22 cellular contexts compared by ENCODE assay signal in genomic region chr6:93105017-93105416, GRCh38.
DNase-seq lines count a peak whose midpoint lies in the region; ATAC-seq, FAIRE-seq and TF ChIP-seq lines count a peak whose summit lies in the region.
"Had no signal": no experiment of that assay in that cellular context is flagged by ENCODE, and none has a peak within 500 bp of the region (broad histone marks: within the 10 kb centered on the region; RNA-seq: fewer than 3 reads in every experiment).

No MANE protein-coding gene starts in this region.

- 0 out of 3 replicates have a peak, but pooled peaks cover 3% of the 10 kb centered on the region for H3K9me3 Mint-ChIP-seq in GM23338
- H3K9me3 Mint-ChIP-seq in activated T-helper 17 cell treated with anti-CD3 and anti-CD28 coated beads, Interleukin-2, amount 50 U/mL, for 72 hours, result peaks cover 17% of the 10 kb centered on the region

- ATAC-seq in GM23338 (no peak), RWPE2 (ENCODE audit: low read depth) (peak; percentile 54; the same call in 2 of the 3 replicates)
- no peak for ATAC-seq in activated T-helper 17 cell treated with anti-CD3 and anti-CD28 coated beads, Interleukin-2, amount 50 U/mL, for 72 hours (replicated peaks)
- ATAC-seq: activated naive CD8-positive, alpha-beta T cell treated with anti-CD3 and anti-CD28 coated beads, Interleukin-2, amount 50 U/mL, for 24 hours; foreskin keratinocyte; naive thymus-derived CD4-positive, alpha-beta T cell; psoas muscle; stimulated activated effector memory CD8-positive, alpha-beta T cell treated with anti-CD3 and anti-CD28 coated beads, Interleukin-12 subunit alpha, Interleukin-12 subunit beta, amount 100 ng/mL, for 72 hours had no signal

- no peak overlapping the region for H3K4me3 Mint-ChIP-seq in GM23338
- H3K4me3 Mint-ChIP-seq in activated T-helper 17 cell treated with anti-CD3 and anti-CD28 coated beads, Interleukin-2, amount 50 U/mL, for 72 hours, result no peak overlapping the region
- H3K4me3 Mint-ChIP-seq: activated naive CD8-positive, alpha-beta T cell treated with anti-CD3 and anti-CD28 coated beads, Interleukin-2, amount 50 U/mL, for 24 hours; CD4-positive, alpha-beta T cell; central memory CD8-positive, alpha-beta T cell; naive thymus-derived CD4-positive, alpha-beta T cell; stimulated activated effector memory CD8-positive, alpha-beta T cell treated with anti-CD3 and anti-CD28 coated beads, Interleukin-12 subunit alpha, Interleukin-12 subunit beta, amount 100 ng/mL, for 72 hours had no signal

- no peaks in the 10 kb centered on the region for H3K4me1 ChIP-seq in GM23338 (ENCODE audit: insufficient read depth)
- no peaks in the 10 kb centered on the region for H3K4me1 ChIP-seq in RWPE2 (ENCODE audit: insufficient read depth, poor library complexity, severe bottlenecking)
- H3K4me1 ChIP-seq in mesodermal cell (ENCODE audit: control insufficient read depth, insufficient read depth, low read length, poor library complexity, severe bottlenecking), result peaks cover 14% of the 10 kb centered on the region
- H3K4me1 ChIP-seq: foreskin keratinocyte, psoas muscle had no signal

- no peak overlapping the region for H3K4me2 ChIP-seq in GM23338

- H3F3A ChIP-seq in GM23338 (replicated peaks; ENCODE audit: low read depth), result no peaks in the 10 kb centered on the region

- H3K36me3 ChIP-seq in GM23338 (ENCODE audit: insufficient read depth) (no peaks in the 10 kb centered on the region), RWPE2 (ENCODE audit: low read depth) (no peaks in the 10 kb centered on the region), mesodermal cell (ENCODE audit: control insufficient read depth, insufficient read depth, low read length) (no peaks in the 10 kb centered on the region)

- peaks cover 1% of the 10 kb centered on the region for H3K27me3 Mint-ChIP-seq in GM23338 (ENCODE audit: insufficient read depth, low read depth, poor library complexity)
- H3K27me3 Mint-ChIP-seq in activated T-helper 17 cell treated with anti-CD3 and anti-CD28 coated beads, Interleukin-2, amount 50 U/mL, for 72 hours, result no peaks in the 10 kb centered on the region
- H3K27me3 Mint-ChIP-seq: activated naive CD8-positive, alpha-beta T cell treated with anti-CD3 and anti-CD28 coated beads, Interleukin-2, amount 50 U/mL, for 24 hours; CD4-positive, alpha-beta T cell; central memory CD8-positive, alpha-beta T cell; naive thymus-derived CD4-positive, alpha-beta T cell had no signal

- H3K9me3 ChIP-seq in RWPE2 (ENCODE audit: severe bottlenecking) (no peaks in the 10 kb centered on the region), mesodermal cell (ENCODE audit: control insufficient read depth, low read length) (no peaks in the 10 kb centered on the region)
- H3K9me3 ChIP-seq: psoas muscle had no signal

- H3K27ac Mint-ChIP-seq in GM23338, result peak overlapping the region; percentile 7; the same call in 1 of the 2 replicates
- H3K27ac Mint-ChIP-seq in activated T-helper 17 cell treated with anti-CD3 and anti-CD28 coated beads, Interleukin-2, amount 50 U/mL, for 72 hours, result no peak overlapping the region
- H3K27ac Mint-ChIP-seq: activated naive CD8-positive, alpha-beta T cell treated with anti-CD3 and anti-CD28 coated beads, Interleukin-2, amount 50 U/mL, for 24 hours; activated T-helper 2 cell treated with anti-CD3 and anti-CD28 coated beads, Interferon-gamma antibody, Interleukin-2, Interleukin-4, amounts not matched to agents 10 μg/mL and 5 μg/mL and 100 μg/mL, durations not matched to agents 14 hours and 24 hours and 36 hours; CD4-positive, alpha-beta T cell; naive thymus-derived CD4-positive, alpha-beta T cell; stimulated activated effector memory CD8-positive, alpha-beta T cell treated with anti-CD3 and anti-CD28 coated beads, Interleukin-12 subunit alpha, Interleukin-12 subunit beta, amount 100 ng/mL, for 72 hours had no signal

- no peaks in the 10 kb centered on the region for H3K36me3 Mint-ChIP-seq in GM23338 (ENCODE audit: low read depth)
- no peaks in the 10 kb centered on the region for H3K36me3 Mint-ChIP-seq in activated T-helper 17 cell treated with anti-CD3 and anti-CD28 coated beads, Interleukin-2, amount 50 U/mL, for 72 hours (ENCODE audit: low read depth)
- H3K36me3 Mint-ChIP-seq: naive thymus-derived CD4-positive, alpha-beta T cell; stimulated activated effector memory CD8-positive, alpha-beta T cell treated with anti-CD3 and anti-CD28 coated beads, Interleukin-12 subunit alpha, Interleukin-12 subunit beta, amount 100 ng/mL, for 72 hours had no signal

- no peaks in the 10 kb centered on the region for H3K79me2 ChIP-seq in GM23338 (replicated peaks; ENCODE audit: insufficient read depth)

- H3K27me3 ChIP-seq in GM23338 (ENCODE audit: insufficient read depth) (no peaks in the 10 kb centered on the region), RWPE2 (ENCODE audit: insufficient read depth, poor library complexity, severe bottlenecking) (no peaks in the 10 kb centered on the region)
- H3K27me3 ChIP-seq: foreskin keratinocyte had no signal

- no peak for DNase-seq in GM23338 (ENCODE audit: low spot score)
- DNase-seq in RWPE2 (ENCODE audit: low spot score), result no peak
- peak; percentile 1 for DNase-seq in epithelial cell of esophagus (ENCODE audit: low read depth)
- DNase-seq in NCI-H187 (lab: John Stamatoyannopoulos, UW), result no peak
- DNase-seq in stimulated activated CD4-positive, alpha-beta T cell treated with anti-CD3 and anti-CD28 coated beads, Interleukin-12 subunit alpha, Interleukin-12 subunit beta, amount 100 ng/mL, for 4 hours, result no peak
- no peak for DNase-seq in frontal cortex (ENCODE audit: low spot score in 2 of 2)
- DNase-seq: activated CD8-positive, alpha-beta memory T cell treated with anti-CD3 and anti-CD28 coated beads for 24 hours; activated naive CD8-positive, alpha-beta T cell treated with anti-CD3 and anti-CD28 coated beads, Interleukin-2, amount 50 U/mL, for 24 hours; CD4-positive, alpha-beta T cell; effector memory CD4-positive, alpha-beta T cell; foreskin keratinocyte; H7; KG1; naive thymus-derived CD4-positive, alpha-beta T cell; NCI-H1417; psoas muscle; RPMI8226 had no signal

- H3K27ac ChIP-seq in GM23338 (ENCODE audit: low read depth) (no peak overlapping the region), RWPE2 (ENCODE audit: poor library complexity, severe bottlenecking) (no peak overlapping the region), mesodermal cell (ENCODE audit: low read depth, low read length, severe bottlenecking) (peak overlapping the region; percentile 91)
- H3K27ac ChIP-seq: foreskin keratinocyte, psoas muscle had no signal

- H3K9me2 ChIP-seq in GM23338 (ENCODE audit: insufficient read depth), result peaks cover 2% of the 10 kb centered on the region; the same call in 1 of the 2 replicates

- TF ChIP-seq CTCF in GM23338 (conservative IDR thresholded peaks at IDR 0.05; ENCODE audit: low read depth in 2 of 2) (no peak), RWPE2 (IDR thresholded peaks at IDR 0.05; ENCODE audit: poor library complexity, severe bottlenecking) (no peak), epithelial cell of esophagus (IDR thresholded peaks at IDR 0.05; ENCODE audit: insufficient read depth, low read depth, low read length, missing control alignments) (no peak)

- H3K4me1 Mint-ChIP-seq in GM23338, result peaks cover 15% of the 10 kb centered on the region
- H3K4me1 Mint-ChIP-seq in activated T-helper 17 cell treated with anti-CD3 and anti-CD28 coated beads, Interleukin-2, amount 50 U/mL, for 72 hours, result no peaks in the 10 kb centered on the region
- H3K4me1 Mint-ChIP-seq: activated naive CD8-positive, alpha-beta T cell treated with anti-CD3 and anti-CD28 coated beads, Interleukin-2, amount 50 U/mL, for 24 hours; central memory CD8-positive, alpha-beta T cell; naive thymus-derived CD4-positive, alpha-beta T cell; stimulated activated effector memory CD8-positive, alpha-beta T cell treated with anti-CD3 and anti-CD28 coated beads, Interleukin-12 subunit alpha, Interleukin-12 subunit beta, amount 100 ng/mL, for 72 hours had no signal

- H4K20me1 ChIP-seq in GM23338 (replicated peaks; ENCODE audit: insufficient read depth), result no peaks in the 10 kb centered on the region

- H3K4me3 ChIP-seq in GM23338 (no peak overlapping the region), RWPE2 (ENCODE audit: severe bottlenecking) (no peak overlapping the region), epithelial cell of esophagus (ENCODE audit: low read length) (no peak overlapping the region), mesodermal cell (ENCODE audit: extremely low read depth, insufficient read depth, low read length, poor library complexity, severe bottlenecking) (no peak overlapping the region)
- H3K4me3 ChIP-seq: psoas muscle had no signal

- no peak overlapping the region for H2AFZ ChIP-seq in GM23338

- FAIRE-seq in frontal cortex (lab: Jason Lieb, UNC), result no peak

- no CpG with 5 or more reads among the region's 3 CpGs for WGBS in mesodermal cell (ENCODE audit: insufficient coverage in 2 of 2), 2 experiments

TF ChIP-seq in GM23338, 12 proteins besides CTCF, POLR2A, EP300 and RAD21 (continues in another document):
- TF ChIP-seq ZNF114 (CRISPR knock-in tag; IDR thresholded peaks at IDR 0.05), result no peak
- TF ChIP-seq POLR2AphosphoS5 (IDR thresholded peaks at IDR 0.05; ENCODE audit: low read depth), result no peak
- TF ChIP-seq, protein P1, sequence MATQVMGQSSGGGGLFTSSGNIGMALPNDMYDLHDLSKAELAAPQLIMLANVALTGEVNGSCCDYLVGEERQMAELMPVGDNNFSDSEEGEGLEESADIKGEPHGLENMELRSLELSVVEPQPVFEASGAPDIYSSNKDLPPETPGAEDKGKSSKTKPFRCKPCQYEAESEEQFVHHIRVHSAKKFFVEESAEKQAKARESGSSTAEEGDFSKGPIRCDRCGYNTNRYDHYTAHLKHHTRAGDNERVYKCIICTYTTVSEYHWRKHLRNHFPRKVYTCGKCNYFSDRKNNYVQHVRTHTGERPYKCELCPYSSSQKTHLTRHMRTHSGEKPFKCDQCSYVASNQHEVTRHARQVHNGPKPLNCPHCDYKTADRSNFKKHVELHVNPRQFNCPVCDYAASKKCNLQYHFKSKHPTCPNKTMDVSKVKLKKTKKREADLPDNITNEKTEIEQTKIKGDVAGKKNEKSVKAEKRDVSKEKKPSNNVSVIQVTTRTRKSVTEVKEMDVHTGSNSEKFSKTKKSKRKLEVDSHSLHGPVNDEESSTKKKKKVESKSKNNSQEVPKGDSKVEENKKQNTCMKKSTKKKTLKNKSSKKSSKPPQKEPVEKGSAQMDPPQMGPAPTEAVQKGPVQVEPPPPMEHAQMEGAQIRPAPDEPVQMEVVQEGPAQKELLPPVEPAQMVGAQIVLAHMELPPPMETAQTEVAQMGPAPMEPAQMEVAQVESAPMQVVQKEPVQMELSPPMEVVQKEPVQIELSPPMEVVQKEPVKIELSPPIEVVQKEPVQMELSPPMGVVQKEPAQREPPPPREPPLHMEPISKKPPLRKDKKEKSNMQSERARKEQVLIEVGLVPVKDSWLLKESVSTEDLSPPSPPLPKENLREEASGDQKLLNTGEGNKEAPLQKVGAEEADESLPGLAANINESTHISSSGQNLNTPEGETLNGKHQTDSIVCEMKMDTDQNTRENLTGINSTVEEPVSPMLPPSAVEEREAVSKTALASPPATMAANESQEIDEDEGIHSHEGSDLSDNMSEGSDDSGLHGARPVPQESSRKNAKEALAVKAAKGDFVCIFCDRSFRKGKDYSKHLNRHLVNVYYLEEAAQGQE (IDR thresholded peaks at IDR 0.05; ENCODE audit: unreplicated experiment), result no peak
- no peak for TF ChIP-seq EZH2 (IDR thresholded peaks at IDR 0.05; ENCODE audit: low read depth, unreplicated experiment)
- TF ChIP-seq STAT1 (IDR thresholded peaks at IDR 0.05; ENCODE audit: unreplicated experiment), result no peak
